8 cellular contexts compared by ENCODE assay signal in genomic region chr4:153535735-153536494, GRCh38.
DNase-seq lines count a peak whose midpoint lies in the region; ATAC-seq and TF ChIP-seq lines count a peak whose summit lies in the region.

No MANE protein-coding gene starts in this region.

- H3K9me3 Mint-ChIP-seq in CD4-positive, alpha-beta memory T cell: no peaks in the 10 kb centered on the region
- H3K9me3 Mint-ChIP-seq in activated naive CD8-positive, alpha-beta T cell treated with anti-CD3 and anti-CD28 coated beads, Interleukin-2, amount 10 ng/mL, durations not matched to agents 7 days and 5 days: no peaks in the 10 kb centered on the region
- H3K9me3 Mint-ChIP-seq in immature natural killer cell: no peaks in the 10 kb centered on the region

- intact Hi-C loops in CD4-positive, alpha-beta memory T cell (cut with micrococcal nuclease): loop anchor here (1.0 to 5.0 kb wide), 3 partner anchors 13 to 103 kb away; no protein-coding TSS in a partner anchor

- POLR2A ChIA-PET in CD4-positive, alpha-beta memory T cell (lab: Charles Lee; ENCODE audit: partially characterized antibody): interaction anchor here (0.5 to 7.3 kb wide), 9 partner anchors 14 to 108 kb away, joined by 3 to 36 read pairs (median 4); partner anchors contain the start of gene TMEM131L
- POLR2A ChIA-PET in activated naive CD8-positive, alpha-beta T cell treated with anti-CD3 and anti-CD28 coated beads, Interleukin-2, amount 10 ng/mL, durations not matched to agents 7 days and 5 days (lab: Charles Lee): interaction anchor here (1.0 to 1.8 kb wide), 3 partner anchors 12 to 70 kb away, joined by 3 to 4 read pairs (median 4); partner anchors contain the start of gene TMEM131L

- peak overlapping the region; percentile 48 to 90 (median 76) for H3K4me3 Mint-ChIP-seq in CD4-positive, alpha-beta memory T cell
- no peak overlapping the region for H3K4me3 Mint-ChIP-seq in activated naive CD8-positive, alpha-beta T cell treated with anti-CD3 and anti-CD28 coated beads, Interleukin-2, amount 10 ng/mL, durations not matched to agents 7 days and 5 days
- peak overlapping the region; percentile 59 to 74 (median 69) for H3K4me3 Mint-ChIP-seq in immature natural killer cell

- H3K4me1 ChIP-seq in CD4-positive, alpha-beta memory T cell (ENCODE audit: insufficient read depth, low read length): peaks cover 96% of the 10 kb centered on the region

- no peaks in the 10 kb centered on the region for H3K27me3 ChIP-seq in CD4-positive, alpha-beta memory T cell (ENCODE audit: insufficient read depth, low read length)
- no peaks in the 10 kb centered on the region for H3K27me3 ChIP-seq in H7 (ENCODE audit: control insufficient read depth, insufficient read depth, low read length)

- H3K27me3 Mint-ChIP-seq in CD4-positive, alpha-beta memory T cell: no peaks in the 10 kb centered on the region
- no peaks in the 10 kb centered on the region for H3K27me3 Mint-ChIP-seq in activated naive CD8-positive, alpha-beta T cell treated with anti-CD3 and anti-CD28 coated beads, Interleukin-2, amount 10 ng/mL, durations not matched to agents 7 days and 5 days
- H3K27me3 Mint-ChIP-seq in immature natural killer cell (ENCODE audit: low read depth in 3 of 3): peaks cover 0 to 4% (median 0%) of the 10 kb centered on the region in 3 donors

- in situ Hi-C loops in GM13976 (cut with MboI; ENCODE audit: low sequenced_read_pairs, unreplicated experiment): no loop called here

- peaks cover 16 to 21% of the 10 kb centered on the region in 2 donors for H3K36me3 Mint-ChIP-seq in CD4-positive, alpha-beta memory T cell
- peaks cover 27% of the 10 kb centered on the region for H3K36me3 Mint-ChIP-seq in activated naive CD8-positive, alpha-beta T cell treated with anti-CD3 and anti-CD28 coated beads, Interleukin-2, amount 10 ng/mL, durations not matched to agents 7 days and 5 days
- peaks cover 0 to 4% (median 0%) of the 10 kb centered on the region in 3 donors for H3K36me3 Mint-ChIP-seq in immature natural killer cell

- H3K4me3 ChIP-seq in CD4-positive, alpha-beta memory T cell (ENCODE audit: low read length in 2 of 2): no peak overlapping the region
- H3K4me3 ChIP-seq in H7 (ENCODE audit: insufficient read depth, low read depth, low read length): no peak overlapping the region

- peak overlapping the region; percentile 23 for H3K27ac ChIP-seq in CD4-positive, alpha-beta memory T cell (ENCODE audit: low read depth, low read length)

- no peak for ATAC-seq in activated naive CD8-positive, alpha-beta T cell treated with anti-CD3 and anti-CD28 coated beads, Interleukin-2, amount 10 ng/mL, durations not matched to agents 7 days and 5 days (ENCODE audit: low read depth)
- no peak for ATAC-seq in HG02885 (IDR thresholded peaks at IDR 0.05; ENCODE audit: poor library complexity, unreplicated experiment)
- no peak for ATAC-seq in HG03139 (IDR thresholded peaks at IDR 0.05; ENCODE audit: unreplicated experiment)

- peak overlapping the region; percentile 90 to 96 (median 94) for H3K27ac Mint-ChIP-seq in CD4-positive, alpha-beta memory T cell
- H3K27ac Mint-ChIP-seq in activated naive CD8-positive, alpha-beta T cell treated with anti-CD3 and anti-CD28 coated beads, Interleukin-2, amount 10 ng/mL, durations not matched to agents 7 days and 5 days: peak overlapping the region; percentile 62
- peak overlapping the region; percentile 63 to 94 (median 89) for H3K27ac Mint-ChIP-seq in immature natural killer cell

- no peaks in the 10 kb centered on the region for H3K36me3 ChIP-seq in CD4-positive, alpha-beta memory T cell (ENCODE audit: insufficient read depth, low read length)
- H3K36me3 ChIP-seq in H7 (replicated peaks; ENCODE audit: control insufficient read depth, insufficient read depth, low read length): no peaks in the 10 kb centered on the region

- peaks cover 59 to 93% (median 80%) of the 10 kb centered on the region in 4 donors for H3K4me1 Mint-ChIP-seq in CD4-positive, alpha-beta memory T cell
- peaks cover 40% of the 10 kb centered on the region for H3K4me1 Mint-ChIP-seq in activated naive CD8-positive, alpha-beta T cell treated with anti-CD3 and anti-CD28 coated beads, Interleukin-2, amount 10 ng/mL, durations not matched to agents 7 days and 5 days
- H3K4me1 Mint-ChIP-seq in immature natural killer cell: peaks cover 74 to 95% of the 10 kb centered on the region in 2 donors

- DNase-seq in CD4-positive, alpha-beta memory T cell: peak in 4 of 5 donors; percentile 26 to 51 (median 33)
- peak; percentile 78 for DNase-seq in H7
- DNase-seq in activated naive CD8-positive, alpha-beta T cell treated with anti-CD3 and anti-CD28 coated beads, Interleukin-2, amount 10 ng/mL, durations not matched to agents 7 days and 5 days: no peak
- DNase-seq in immature natural killer cell: no peak
- DNase-seq in globus pallidus (ENCODE audit: low spot score): no peak
- DNase-seq in GM13976 (ENCODE audit: low spot score): no peak

- CTCF ChIA-PET in CD4-positive, alpha-beta memory T cell (lab: Charles Lee; ENCODE audit: partially characterized antibody): interaction anchor here (0.7 to 7.3 kb wide), 18 partner anchors 8 to 190 kb away, joined by 3 to 46 read pairs (median 4); partner anchors contain the start of gene TMEM131L

- TF ChIP-seq CTCF in GM13976 (IDR thresholded peaks at IDR 0.05; ENCODE audit: borderline replicate concordance, control extremely low read depth, extremely low read depth, insufficient read depth, missing control alignments): no peak

- no peaks in the 10 kb centered on the region for H3K9me3 ChIP-seq in CD4-positive, alpha-beta memory T cell (ENCODE audit: control insufficient read depth in 1 of 2, low read length in 2 of 2)

Comparison
In these comparisons a context has a peak if more than half of its experiments do, and no peak if none do; other contexts are left out.
1. DNase-seq: peak in CD4-positive, alpha-beta memory T cell (4 of 5) and H7 (single experiment); none in activated naive CD8-positive, alpha-beta T cell treated with anti-CD3 and anti-CD28 coated beads, Interleukin-2, amount 10 ng/mL, durations not matched to agents 7 days and 5 days (single experiment), immature natural killer cell (0 of 3), globus pallidus (single experiment) and GM13976 (single experiment).
2. Peak in every context shown above with its lines, with median percentiles within 50 percentile points of each other: H3K27ac Mint-ChIP-seq.